In genomic region chr19:12550951-12551832, GRCh38 we compare ENCODE assay signal across 8 cellular contexts. TPM values are rescaled to one million over a fixed set of nuclear protein-coding genes. Genes with fewer than 3 reads are reported as not detected.
DNase-seq lines count a peak whose midpoint lies in the region; ATAC-seq and TF ChIP-seq lines count a peak whose summit lies in the region.

ZNF564 (minus strand) TSS chr19:12551482; CDS start chr19:12551332, 150 bp downstream.

- no peak for TF ChIP-seq CTCF in AG10803 (conservative IDR thresholded peaks at IDR 0.05; ENCODE audit: low read length)
- TF ChIP-seq CTCF in kidney epithelial cell (IDR thresholded peaks at IDR 0.05; ENCODE audit: insufficient read depth, low read length, poor library complexity, severe bottlenecking) = no peak

- H3K36me3 ChIP-seq in kidney epithelial cell (ENCODE audit: control insufficient read depth, insufficient read depth, low read length) = no peaks in the 10 kb centered on the region

- H3K27me3 ChIP-seq in kidney epithelial cell (ENCODE audit: control insufficient read depth, insufficient read depth, low read length) = no peaks in the 10 kb centered on the region

- H3K4me3 ChIP-seq in AG10803 (ENCODE audit: low read length) (peak within 1 kb of the TSS; percentile 86), kidney epithelial cell (ENCODE audit: low read depth, low read length) (peak within 1 kb of the TSS; percentile 74)

- ATAC-seq in GM19043 (IDR thresholded peaks at IDR 0.05; ENCODE audit: low read depth, unreplicated experiment) (peak; percentile 90), HG03378 (IDR thresholded peaks at IDR 0.05; ENCODE audit: unreplicated experiment) (peak; percentile 96)

- peak; percentile 97 for DNase-seq in AG10803 (ENCODE audit: low read depth)
- peak; percentile 93 for DNase-seq in NCI-H460 (ENCODE audit: extremely low read depth, low read depth)
- peak; percentile 87 for DNase-seq in activated CD4-positive, CD25-positive, alpha-beta regulatory T cell treated with anti-CD3 and anti-CD28 coated beads, Interleukin-2, amount 50 U/mL, for 72 hours
- DNase-seq in cerebellum (ENCODE audit: low spot score) = peak; percentile 99
- DNase-seq in kidney epithelial cell (ENCODE audit: low read depth) = peak; percentile 98
- peak; percentile 85 to 91 for DNase-seq in stimulated activated CD4-positive, alpha-beta T cell treated with anti-CD3 and anti-CD28 coated beads, Interleukin-15, amount 100 ng/mL, for 48 hours (ENCODE audit: low read depth in 2 of 2)

RNA-seq across cellular contexts. Expression of gene ZNF564, which starts in this region (rescaled TPM):
- total RNA-seq in NCI-H460 (2014; rRNA removed; shearing (Covaris generic)) = 3.5 and 4.1 TPM in 2 replicates
- polyA plus RNA-seq in NCI-H460 (2014; cell fraction: nucleus; rRNA removed) = 1.8 TPM in 2 replicates
- total RNA-seq in cerebellum = 25.8 TPM
- 4.0 and 7.9 TPM in 2 replicates for total RNA-seq in kidney epithelial cell

Comparison
In these comparisons a context has a peak if more than half of its experiments do, and no peak if none do; other contexts are left out.
1. Peak in every context shown above with its lines: DNase-seq, ATAC-seq and H3K4me3 ChIP-seq.